1 cellular context compared by ENCODE assay signal in genomic region chr20:59817846-59818245, GRCh38.
TF ChIP-seq lines count a peak whose summit lies in the region.

No MANE protein-coding gene starts in this region.

TF ChIP-seq in SK-N-SH treated with all-trans-retinoic acid at 6 μM for 48 hours, 23 proteins besides CTCF, POLR2A, EP300 and RAD21 (continued from another document):
- TF ChIP-seq, protein P1, sequence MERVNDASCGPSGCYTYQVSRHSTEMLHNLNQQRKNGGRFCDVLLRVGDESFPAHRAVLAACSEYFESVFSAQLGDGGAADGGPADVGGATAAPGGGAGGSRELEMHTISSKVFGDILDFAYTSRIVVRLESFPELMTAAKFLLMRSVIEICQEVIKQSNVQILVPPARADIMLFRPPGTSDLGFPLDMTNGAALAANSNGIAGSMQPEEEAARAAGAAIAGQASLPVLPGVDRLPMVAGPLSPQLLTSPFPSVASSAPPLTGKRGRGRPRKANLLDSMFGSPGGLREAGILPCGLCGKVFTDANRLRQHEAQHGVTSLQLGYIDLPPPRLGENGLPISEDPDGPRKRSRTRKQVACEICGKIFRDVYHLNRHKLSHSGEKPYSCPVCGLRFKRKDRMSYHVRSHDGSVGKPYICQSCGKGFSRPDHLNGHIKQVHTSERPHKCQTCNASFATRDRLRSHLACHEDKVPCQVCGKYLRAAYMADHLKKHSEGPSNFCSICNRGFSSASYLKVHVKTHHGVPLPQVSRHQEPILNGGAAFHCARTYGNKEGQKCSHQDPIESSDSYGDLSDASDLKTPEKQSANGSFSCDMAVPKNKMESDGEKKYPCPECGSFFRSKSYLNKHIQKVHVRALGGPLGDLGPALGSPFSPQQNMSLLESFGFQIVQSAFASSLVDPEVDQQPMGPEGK (CRISPR knock-in tag; IDR thresholded peaks at IDR 0.05; ENCODE audit: borderline replicate concordance), result no peak
- no peak for TF ChIP-seq ZFP3 (CRISPR knock-in tag; IDR thresholded peaks at IDR 0.05)
- TF ChIP-seq PPARA (CRISPR knock-in tag; IDR thresholded peaks at IDR 0.05; ENCODE audit: borderline replicate concordance), result no peak
- no peak for TF ChIP-seq OSR1 (CRISPR knock-in tag; IDR thresholded peaks at IDR 0.05)
- TF ChIP-seq, protein P2, sequence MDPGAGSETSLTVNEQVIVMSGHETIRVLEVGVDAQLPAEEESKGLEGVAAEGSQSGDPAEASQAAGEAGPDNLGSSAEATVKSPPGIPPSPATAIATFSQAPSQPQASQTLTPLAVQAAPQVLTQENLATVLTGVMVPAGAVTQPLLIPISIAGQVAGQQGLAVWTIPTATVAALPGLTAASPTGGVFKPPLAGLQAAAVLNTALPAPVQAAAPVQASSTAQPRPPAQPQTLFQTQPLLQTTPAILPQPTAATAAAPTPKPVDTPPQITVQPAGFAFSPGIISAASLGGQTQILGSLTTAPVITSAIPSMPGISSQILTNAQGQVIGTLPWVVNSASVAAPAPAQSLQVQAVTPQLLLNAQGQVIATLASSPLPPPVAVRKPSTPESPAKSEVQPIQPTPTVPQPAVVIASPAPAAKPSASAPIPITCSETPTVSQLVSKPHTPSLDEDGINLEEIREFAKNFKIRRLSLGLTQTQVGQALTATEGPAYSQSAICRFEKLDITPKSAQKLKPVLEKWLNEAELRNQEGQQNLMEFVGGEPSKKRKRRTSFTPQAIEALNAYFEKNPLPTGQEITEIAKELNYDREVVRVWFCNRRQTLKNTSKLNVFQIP (CRISPR knock-in tag; IDR thresholded peaks at IDR 0.05; ENCODE audit: borderline replicate concordance, low read depth), result no peak
- TF ChIP-seq CSDC2 (CRISPR knock-in tag; IDR thresholded peaks at IDR 0.05), result no peak
- TF ChIP-seq TOX (CRISPR knock-in tag; IDR thresholded peaks at IDR 0.05; ENCODE audit: borderline replicate concordance), result no peak
- TF ChIP-seq ZNF70 (CRISPR knock-in tag; IDR thresholded peaks at IDR 0.05), result no peak
